20 cellular contexts compared by ENCODE assay signal in genomic region chr7:4709187-4709586, GRCh38. TPM values are rescaled to one million over a fixed set of nuclear protein-coding genes. Genes with fewer than 3 reads are reported as not detected.
DNase-seq lines count a peak whose midpoint lies in the region; ATAC-seq and TF ChIP-seq lines count a peak whose summit lies in the region.
"Had no signal": no experiment of that assay in that cellular context is flagged by ENCODE, and none has a peak within 500 bp of the region (broad histone marks: within the 10 kb centered on the region; RNA-seq: fewer than 3 reads in every experiment).

No MANE protein-coding gene starts in this region.

- intact Hi-C loops in lower leg skin (cut with DNase I; ENCODE audit: low total_unique reads), result no loop called here

- H3K18ac ChIP-seq in trophoblast cell (ENCODE audit: low read length), result peak overlapping the region; percentile 48

- 0 out of 2 replicates have a peak, but pooled peaks cover 3% of the 10 kb centered on the region for H3F3A ChIP-seq in GM23338 (replicated peaks; ENCODE audit: low read depth)

- no peak overlapping the region for H3K23ac ChIP-seq in trophoblast cell (ENCODE audit: low read length)

- no peaks in the 10 kb centered on the region for H3K79me1 ChIP-seq in trophoblast cell (ENCODE audit: low read length)

- H3K9me2 ChIP-seq in GM23338 (ENCODE audit: insufficient read depth), result no peaks in the 10 kb centered on the region

- no peak overlapping the region for H4K8ac ChIP-seq in trophoblast cell (ENCODE audit: low read depth, low read length)

- H3K4me1 Mint-ChIP-seq in GM23338, result peaks cover 42% of the 10 kb centered on the region

- in situ Hi-C loops in astrocyte of the spinal cord (cut with HindIII; ENCODE audit: low sequenced_read_pairs), result no loop called here

- WGBS in trophoblast cell (ENCODE audit: extremely low coverage, insufficient coverage, insufficient read length), result no CpG with 5 or more reads among the region's 22 CpGs
- 92 to 94% methylated on average over 22 of the region's 22 CpGs for WGBS in lower leg skin, 2 donors

- no peak overlapping the region for H3K27ac ChIP-seq in GM23338 (ENCODE audit: low read depth)
- no peak overlapping the region for H3K27ac ChIP-seq in trophoblast cell (ENCODE audit: low read depth, low read length)
- H3K27ac ChIP-seq: C4-2B had no signal

- no peak overlapping the region for H2AK5ac ChIP-seq in trophoblast cell (ENCODE audit: low read length)

- H2AFZ ChIP-seq in GM23338 (no peak overlapping the region), trophoblast cell (ENCODE audit: insufficient read depth, low read length, poor library complexity) (no peak overlapping the region)

- H3K4me1 ChIP-seq in GM23338 (ENCODE audit: insufficient read depth), result peaks cover 20% of the 10 kb centered on the region
- H3K4me1 ChIP-seq in trophoblast cell (ENCODE audit: control insufficient read depth in 1 of 2, insufficient read depth in 2 of 2, low read length in 2 of 2), result peaks cover 16 to 18% of the 10 kb centered on the region in 2 experiments

- H3K27me3 Mint-ChIP-seq in GM23338 (ENCODE audit: insufficient read depth, low read depth, poor library complexity), result peaks cover 91% of the 10 kb centered on the region

- H3K4me2 ChIP-seq in GM23338 (no peak overlapping the region), trophoblast cell (ENCODE audit: low read length) (no peak overlapping the region)
- H3K4me2 ChIP-seq: A549 had no signal

- H3K9me3 ChIP-seq in trophoblast cell (ENCODE audit: insufficient read depth, low read depth, low read length), result peaks cover 2% of the 10 kb centered on the region
- H3K9me3 ChIP-seq: A549 had no signal

- H2BK12ac ChIP-seq in trophoblast cell (ENCODE audit: low read length), result no peak overlapping the region

- TF ChIP-seq CTCF in GM23338 (conservative IDR thresholded peaks at IDR 0.05; ENCODE audit: low read depth in 2 of 2) (peak; percentile 27 to 55), astrocyte of the spinal cord (IDR thresholded peaks at IDR 0.05; ENCODE audit: low read depth, low read length) (peak; percentile 9), lower leg skin (IDR thresholded peaks at IDR 0.05) (no peak)

- H3K36me3 ChIP-seq in GM23338 (ENCODE audit: insufficient read depth) (no peaks in the 10 kb centered on the region), trophoblast cell (ENCODE audit: control insufficient read depth in 1 of 2, insufficient read depth in 2 of 2, low read length in 2 of 2) (peaks cover 3 to 4% of the 10 kb centered on the region in 2 experiments)

- H3K27ac Mint-ChIP-seq in GM23338, result no peak overlapping the region

- H3K4me3 ChIP-seq in GM23338 (no peak overlapping the region), astrocyte of the spinal cord (ENCODE audit: low read depth, low read length) (no peak overlapping the region), trophoblast cell (ENCODE audit: low read depth, low read length) (no peak overlapping the region), lower leg skin (ENCODE audit: low read depth, poor library complexity, severe bottlenecking) (no peak overlapping the region)
- H3K4me3 ChIP-seq: A549 had no signal

- H3K79me2 ChIP-seq in GM23338 (replicated peaks; ENCODE audit: insufficient read depth), result peaks cover 30% of the 10 kb centered on the region
- no peaks in the 10 kb centered on the region for H3K79me2 ChIP-seq in trophoblast cell (ENCODE audit: control insufficient read depth, insufficient read depth, low read length, poor library complexity)

- peaks cover 3% of the 10 kb centered on the region; the same call in 2 of the 3 replicates for H3K36me3 Mint-ChIP-seq in GM23338 (ENCODE audit: low read depth)

- no peak overlapping the region for H3K4me3 Mint-ChIP-seq in GM23338

- H3K9me3 Mint-ChIP-seq in GM23338, result peaks cover 5% of the 10 kb centered on the region; the same call in 2 of the 3 replicates

- H3K14ac ChIP-seq in trophoblast cell (ENCODE audit: low read length), result no peak overlapping the region

- peaks cover 76% of the 10 kb centered on the region for H3K27me3 ChIP-seq in GM23338 (ENCODE audit: insufficient read depth)
- H3K27me3 ChIP-seq in trophoblast cell (ENCODE audit: insufficient read depth, low read length), result no peaks in the 10 kb centered on the region

- TF ChIP-seq POLR2A in lower leg skin (IDR thresholded peaks at IDR 0.05), result no peak

- no peak overlapping the region for H4K12ac ChIP-seq in trophoblast cell (ENCODE audit: low read depth, low read length)

- ATAC-seq in GM23338, result peak; percentile 3; the same call in 2 of the 3 replicates
- ATAC-seq: A549, HCT116 had no signal

- H2BK5ac ChIP-seq in trophoblast cell (ENCODE audit: low read depth, low read length, poor library complexity), result no peak overlapping the region

- no peak overlapping the region for H2BK120ac ChIP-seq in trophoblast cell (ENCODE audit: insufficient read depth, low read length, poor library complexity)

- DNase-seq in GM23338 (ENCODE audit: low spot score) (peak; percentile 32), astrocyte of the spinal cord (ENCODE audit: low read depth, low spot score) (no peak), iPS-NIHi7 (ENCODE audit: extremely low spot score) (peak; percentile 56), trophoblast cell (no peak), GF-D8 (lab: John Stamatoyannopoulos, UW) (no peak), NCI-H526 (lab: John Stamatoyannopoulos, UW) (no peak), NCI-H2227 (lab: John Stamatoyannopoulos, UW; ENCODE audit: unreplicated experiment) (no peak), lower leg skin (ENCODE audit: low spot score in 2 of 2) (no peak)
- DNase-seq: DMS153; EL; MV-4-11; NCI-H1436 treated with DMSO at 0.1 percent for 48 hours; NCI-H345; NCI-H69; NK-92 treated with Interleukin-12 subunit alpha and Interleukin-12 subunit beta, amount 100 ng/mL, for 24 hours; OCI-M1; RPMI8226 had no signal

- peak overlapping the region; percentile 14 for H3K4ac ChIP-seq in trophoblast cell (ENCODE audit: low read depth, low read length)

- peaks cover 72% of the 10 kb centered on the region for H4K20me1 ChIP-seq in GM23338 (replicated peaks; ENCODE audit: insufficient read depth)

- H4K91ac ChIP-seq in trophoblast cell (ENCODE audit: low read depth, low read length), result no peak overlapping the region

- H3K9ac ChIP-seq in trophoblast cell (ENCODE audit: low read length), result no peak overlapping the region

TF ChIP-seq in GM23338, 12 proteins besides CTCF, POLR2A, EP300 and RAD21 (continues in another document):
- TF ChIP-seq POLR2AphosphoS5 (IDR thresholded peaks at IDR 0.05; ENCODE audit: low read depth) (no peak), ZNF331 (CRISPR knock-in tag; IDR thresholded peaks at IDR 0.05; ENCODE audit: low read depth) (no peak)

RNA-seq across cellular contexts. Expression of gene FOXK1, which starts 27.1 kb away (rescaled TPM):
- total RNA-seq in GM23338 (2014; rRNA removed; shearing (Covaris generic)), result 12.7 and 13.9 TPM in 2 replicates
- 2.0 and 2.3 TPM in 2 replicates for polyA plus RNA-seq in GM23338 (2016; fragmentation: Nextera tagmentation; extraction: Ambion mirVana)
- polyA plus RNA-seq in trophoblast cell (2013), result 6.5 and 6.6 TPM in 2 replicates
- total RNA-seq in lower leg skin, result 10 to 100 TPM; 22.0 to 41.3 (median 30.3) TPM

Comparison
In these comparisons a context has a peak if more than half of its experiments do, and no peak if none do; other contexts are left out.
1. DNase-seq: peak in GM23338 (single experiment) and iPS-NIHi7 (single experiment); none in astrocyte of the spinal cord (single experiment), trophoblast cell (0 of 2), GF-D8 (single experiment), NCI-H526 (0 of 2), NCI-H2227 (single experiment) and lower leg skin (0 of 2).
2. CTCF ChIP-seq: peak in GM23338 (2 of 2) and astrocyte of the spinal cord (single experiment); none in lower leg skin (0 of 3).